Comparison of ENCODE assay signal across 29 cellular contexts in the genomic region with DNA sequence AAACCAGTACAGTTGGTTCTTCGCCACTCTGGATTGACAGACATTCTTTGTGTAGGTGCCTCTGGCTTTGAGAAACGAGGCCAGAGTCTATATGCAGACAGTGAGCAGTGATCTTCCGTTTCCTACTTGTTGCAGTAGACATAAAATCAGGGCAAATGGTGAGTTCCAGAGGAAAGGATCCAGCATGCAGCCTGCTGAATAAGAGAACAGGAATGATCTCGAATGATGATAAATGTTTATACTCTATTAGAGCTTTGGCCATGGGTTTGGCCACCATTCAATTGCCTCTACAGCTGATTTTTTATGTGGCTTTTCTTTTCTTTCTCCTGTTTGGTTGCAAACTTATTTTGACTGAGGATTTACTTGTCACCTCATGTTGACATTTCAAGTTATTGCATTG.
DNase-seq lines count a peak whose midpoint lies in the region; ATAC-seq and TF ChIP-seq lines count a peak whose summit lies in the region.
"Had no signal": no experiment of that assay in that cellular context is flagged by ENCODE, and none has a peak within 500 bp of the region (broad histone marks: within the 10 kb centered on the region; RNA-seq: fewer than 3 reads in every experiment).

No MANE protein-coding gene starts in this region.

- H3K4me3 ChIP-seq in fibroblast of mammary gland (ENCODE audit: control insufficient read depth, low read depth, low read length), result no peak overlapping the region
- H3K4me3 ChIP-seq: gastrocnemius medialis, hepatocyte, psoas muscle, sigmoid colon, SJSA1, thyroid gland, vagina had no signal

- no peak for TF ChIP-seq CTCF in fibroblast of mammary gland (conservative IDR thresholded peaks at IDR 0.05; ENCODE audit: control insufficient read depth, insufficient read depth, low read depth, low read length)

- peak; percentile 25 for DNase-seq in EH (ENCODE audit: low read depth)
- DNase-seq in astrocyte of the hippocampus (ENCODE audit: low read depth, low spot score), result peak; percentile 69
- peak; percentile 28 for DNase-seq in fibroblast of mammary gland (ENCODE audit: low read depth)
- peak; percentile 61 for DNase-seq in stromal cell of bone marrow (ENCODE audit: low read depth)
- DNase-seq in activated CD4-positive, alpha-beta T cell treated with anti-CD3 and anti-CD28 coated beads, Interleukin-2, amount 50 U/mL, for 48 hours, result no peak
- DNase-seq in glomerular visceral epithelial cell (ENCODE audit: extremely low spot score), result no peak
- no peak for DNase-seq in stimulated activated CD4-positive, alpha-beta T cell treated with anti-CD3 and anti-CD28 coated beads, Interleukin-1b, Interleukin-23, amount 100 ng/mL, for 48 hours
- DNase-seq: activated CD4-positive, CD25-positive, alpha-beta regulatory T cell; activated CD8-positive, alpha-beta memory T cell treated with anti-CD3 and anti-CD28 coated beads, Interleukin-2, amount 50 U/mL, for 4 hours; aorta; DMS53; gastrocnemius medialis; GDM1; left colon; NCI-H146; NCI-H446 treated with DMSO at 0.1 percent for 48 hours; psoas muscle; RPMI8226; sigmoid colon; stimulated activated CD4-positive, alpha-beta T cell treated with anti-CD3 and anti-CD28 coated beads, Interleukin-15, amount 100 ng/mL, for 24 hours; stimulated activated naive CD8-positive, alpha-beta T cell treated with anti-CD3 and anti-CD28 coated beads, Interleukin-15, Interleukin-2, amounts not matched to agents 100 U/mL and 50 U/mL, for 24 hours; T-helper 1 cell; thyroid gland had no signal

- ATAC-seq in GM18498 (IDR thresholded peaks at IDR 0.05; ENCODE audit: unreplicated experiment), result no peak
- ATAC-seq: activated naive CD4-positive, alpha-beta T cell treated with anti-CD3 and anti-CD28 coated beads, Interleukin-2, amount 50 U/mL, for 72 hours; gastrocnemius medialis; HCT116; left colon; psoas muscle; stimulated activated naive CD8-positive, alpha-beta T cell treated with anti-CD3 and anti-CD28 coated beads, Interleukin-15, Interleukin-2, amounts not matched to agents 100 U/mL and 50 U/mL, for 24 hours had no signal

Comparison
In these comparisons a context has a peak if more than half of its experiments do, and no peak if none do; other contexts are left out.
1. DNase-seq: peak in EH (single experiment), astrocyte of the hippocampus (single experiment), fibroblast of mammary gland (single experiment) and stromal cell of bone marrow (single experiment); none in activated CD4-positive, alpha-beta T cell treated with anti-CD3 and anti-CD28 coated beads, Interleukin-2, amount 50 U/mL, for 48 hours (0 of 2), glomerular visceral epithelial cell (single experiment) and stimulated activated CD4-positive, alpha-beta T cell treated with anti-CD3 and anti-CD28 coated beads, Interleukin-1b, Interleukin-23, amount 100 ng/mL, for 48 hours (single experiment).